ENCODE assay signal across 8 cellular contexts in genomic region chr4:176376032-176376614, GRCh38. TPM values are rescaled to one million over a fixed set of nuclear protein-coding genes. Genes with fewer than 3 reads are reported as not detected.
A peak's percentile ranks its signal among the peaks of the same experiment; 100 is the strongest.
DNase-seq lines count a peak whose midpoint lies in the region; ATAC-seq, FAIRE-seq and TF ChIP-seq lines count a peak whose summit lies in the region.

No MANE protein-coding gene starts in this region.

- no peak overlapping the region for H3K4me2 ChIP-seq in OCI-LY1 (ENCODE audit: low read length)

- H3K9me2 ChIP-seq in OCI-LY1 (ENCODE audit: low read depth, low read length) = no peaks in the 10 kb centered on the region

- H3K36me3 ChIP-seq in right atrium auricular region (no peaks in the 10 kb centered on the region), OCI-LY1 (ENCODE audit: insufficient read depth, low read length) (no peaks in the 10 kb centered on the region)

- no peaks in the 10 kb centered on the region for H3K79me2 ChIP-seq in OCI-LY1 (ENCODE audit: insufficient read depth, low read length)

- ATAC-seq in GM18502 (IDR thresholded peaks at IDR 0.05; ENCODE audit: poor library complexity, unreplicated experiment) (no peak), HG03460 (IDR thresholded peaks at IDR 0.05; ENCODE audit: unreplicated experiment) (no peak), HG02623 (IDR thresholded peaks at IDR 0.05; ENCODE audit: unreplicated experiment) (no peak)

- H4K20me1 ChIP-seq in OCI-LY1 (ENCODE audit: insufficient read depth, low read length) = no peaks in the 10 kb centered on the region

- no peaks in the 10 kb centered on the region for H3K4me1 ChIP-seq in right atrium auricular region
- no peaks in the 10 kb centered on the region for H3K4me1 ChIP-seq in OCI-LY1 (ENCODE audit: insufficient read depth, low read length, severe bottlenecking)

- no peaks in the 10 kb centered on the region for H3K27me3 ChIP-seq in right atrium auricular region
- no peaks in the 10 kb centered on the region for H3K27me3 ChIP-seq in OCI-LY1 (ENCODE audit: insufficient read depth, low read length)

- no peak for FAIRE-seq in urothelium cell line (lab: Jason Lieb, UNC)

- H3K4me3 ChIP-seq in right atrium auricular region (no peak overlapping the region), OCI-LY1 (ENCODE audit: low read depth, low read length, poor library complexity, severe bottlenecking) (no peak overlapping the region), fibroblast of the aortic adventitia (ENCODE audit: low read depth, low read length) (no peak overlapping the region)

- H3K9me3 ChIP-seq in right atrium auricular region (no peaks in the 10 kb centered on the region), OCI-LY1 (ENCODE audit: low read length) (no peaks in the 10 kb centered on the region)

- intact Hi-C loops in cardiac septum (cut with DNase I) = loop anchor here (2.0 to 10.0 kb wide), 2 partner anchors 671 to 959 kb away; no protein-coding TSS in a partner anchor

- no peaks in the 10 kb centered on the region for H3F3A ChIP-seq in OCI-LY1 (ENCODE audit: insufficient read depth, low read length)

- no peak overlapping the region for H3K9ac ChIP-seq in OCI-LY1 (ENCODE audit: low read length)

- H3K27ac ChIP-seq in right atrium auricular region (no peak overlapping the region), OCI-LY1 (ENCODE audit: low read depth, low read length, poor library complexity, severe bottlenecking) (no peak overlapping the region)

- no peak for DNase-seq in right atrium auricular region (ENCODE audit: low spot score)
- no peak for DNase-seq in cardiac septum (ENCODE audit: low spot score)
- peak; percentile 57 for DNase-seq in fibroblast of the aortic adventitia (ENCODE audit: low read depth)
- DNase-seq in urothelium cell line (ENCODE audit: low spot score) = peak; percentile 11

- TF ChIP-seq CTCF in right atrium auricular region (IDR thresholded peaks at IDR 0.05) (peak; percentile 25 to 63), OCI-LY1 (IDR thresholded peaks at IDR 0.05; ENCODE audit: low read length) (peak; percentile 67), fibroblast of the aortic adventitia (IDR thresholded peaks at IDR 0.05; ENCODE audit: insufficient read depth, low read length) (peak; percentile 54)

- no peak overlapping the region for H2AFZ ChIP-seq in OCI-LY1 (ENCODE audit: low read length)

RNA-seq across cellular contexts. Expression of gene SPCS3, which starts 56.4 kb away (rescaled TPM):
- total RNA-seq in right atrium auricular region (10 to 100 TPM; 45.7 to 55.0 TPM), cardiac septum (115 TPM), fibroblast of the aortic adventitia (ENCODE audit: low replicate concordance) (45.5 and 148 TPM in 2 replicates)

Comparison
In these comparisons a context has a peak if more than half of its experiments do, and no peak if none do; other contexts are left out.
1. DNase-seq: peak in fibroblast of the aortic adventitia (single experiment) and urothelium cell line (single experiment); none in right atrium auricular region (single experiment) and cardiac septum (single experiment).
2. Peak in every context shown above with its lines, with median percentiles within 50 percentile points of each other: CTCF ChIP-seq.